Comparison of ENCODE assay signal across 8 cellular contexts in the genomic region with DNA sequence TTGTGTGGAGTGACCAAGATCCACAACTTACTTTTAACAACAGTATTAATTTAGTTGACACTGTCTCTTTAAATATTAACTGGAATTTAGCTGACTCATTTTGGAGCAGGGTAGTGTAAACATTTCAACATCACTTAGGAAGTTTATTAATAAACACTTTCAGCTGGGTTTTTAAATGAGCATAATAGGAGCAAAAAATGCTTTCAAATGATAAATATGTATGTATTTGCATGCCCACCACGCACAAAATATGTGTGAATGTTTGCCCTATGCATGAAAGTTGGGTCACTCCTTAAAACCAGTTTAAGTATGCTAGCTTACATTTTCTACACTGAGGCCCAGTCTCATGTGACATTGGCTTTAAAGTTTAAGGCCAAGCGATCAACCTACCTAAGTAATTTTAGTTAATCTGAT. TPM values are rescaled to one million over a fixed set of nuclear protein-coding genes. Genes with fewer than 3 reads are reported as not detected.
A peak's percentile ranks its signal among the peaks of the same experiment; 100 is the strongest.
DNase-seq lines count a peak whose midpoint lies in the region; ATAC-seq lines count a peak whose summit lies in the region.

No MANE protein-coding gene starts in this region.

- no peaks in the 10 kb centered on the region for H3K27me3 ChIP-seq in subcutaneous abdominal adipose tissue (ENCODE audit: control insufficient read depth in 5 of 5, insufficient read depth in 4 of 5, low read length in 5 of 5)

- peak overlapping the region; percentile 95 for H3K4me3 Mint-ChIP-seq in T-helper 1 cell treated with Interleukin-12 subunit alpha and Interleukin-12 subunit beta and Interleukin-4 antibody, amounts not matched to agents 30 μg/mL and 1 μg/mL, for 36 hours
- peak overlapping the region; percentile 90 for H3K4me3 Mint-ChIP-seq in activated T-helper 2 cell treated with anti-CD3 and anti-CD28 coated beads, Interferon-gamma antibody, Interleukin-2, Interleukin-4, amounts not matched to agents 10 μg/mL and 5 μg/mL and 100 μg/mL, durations not matched to agents 14 hours and 24 hours and 36 hours (ENCODE audit: low read depth)
- peak overlapping the region; percentile 89 to 98 (median 95) for H3K4me3 Mint-ChIP-seq in immature natural killer cell

- H3K4me1 ChIP-seq in subcutaneous abdominal adipose tissue (ENCODE audit: control insufficient read depth in 5 of 5, insufficient read depth in 5 of 5, low read length in 5 of 5): peaks cover 7 to 64% (median 57%) of the 10 kb centered on the region in 5 donors

- H3K27me3 Mint-ChIP-seq in T-helper 1 cell treated with Interleukin-12 subunit alpha and Interleukin-12 subunit beta and Interleukin-4 antibody, amounts not matched to agents 30 μg/mL and 1 μg/mL, for 36 hours (ENCODE audit: low read depth): no peaks in the 10 kb centered on the region
- H3K27me3 Mint-ChIP-seq in activated T-helper 2 cell treated with anti-CD3 and anti-CD28 coated beads, Interferon-gamma antibody, Interleukin-2, Interleukin-4, amounts not matched to agents 10 μg/mL and 5 μg/mL and 100 μg/mL, durations not matched to agents 14 hours and 24 hours and 36 hours (ENCODE audit: low read depth): no peaks in the 10 kb centered on the region
- H3K27me3 Mint-ChIP-seq in immature natural killer cell (ENCODE audit: low read depth in 3 of 3): peaks cover 8 to 18% (median 11%) of the 10 kb centered on the region in 3 donors

- no peak for ATAC-seq in GM21825 (IDR thresholded peaks at IDR 0.05; ENCODE audit: unreplicated experiment)

- H3K9me3 Mint-ChIP-seq in T-helper 1 cell treated with Interleukin-12 subunit alpha and Interleukin-12 subunit beta and Interleukin-4 antibody, amounts not matched to agents 30 μg/mL and 1 μg/mL, for 36 hours: no peaks in the 10 kb centered on the region
- no peaks in the 10 kb centered on the region for H3K9me3 Mint-ChIP-seq in activated T-helper 2 cell treated with anti-CD3 and anti-CD28 coated beads, Interferon-gamma antibody, Interleukin-2, Interleukin-4, amounts not matched to agents 10 μg/mL and 5 μg/mL and 100 μg/mL, durations not matched to agents 14 hours and 24 hours and 36 hours
- H3K9me3 Mint-ChIP-seq in immature natural killer cell: no peaks in the 10 kb centered on the region

- peak overlapping the region; percentile 82 to 98 (median 97) for H3K4me3 ChIP-seq in subcutaneous abdominal adipose tissue (ENCODE audit: low read depth in 1 of 5, low read length in 5 of 5)

- H3K4me1 Mint-ChIP-seq in T-helper 1 cell treated with Interleukin-12 subunit alpha and Interleukin-12 subunit beta and Interleukin-4 antibody, amounts not matched to agents 30 μg/mL and 1 μg/mL, for 36 hours (ENCODE audit: low read depth): peaks cover 46% of the 10 kb centered on the region
- peaks cover 48% of the 10 kb centered on the region for H3K4me1 Mint-ChIP-seq in activated T-helper 2 cell treated with anti-CD3 and anti-CD28 coated beads, Interferon-gamma antibody, Interleukin-2, Interleukin-4, amounts not matched to agents 10 μg/mL and 5 μg/mL and 100 μg/mL, durations not matched to agents 14 hours and 24 hours and 36 hours (ENCODE audit: low read depth)
- peaks cover 69 to 80% of the 10 kb centered on the region in 2 donors for H3K4me1 Mint-ChIP-seq in immature natural killer cell

- peaks cover 14 to 41% (median 33%) of the 10 kb centered on the region in 5 donors for H3K36me3 ChIP-seq in subcutaneous abdominal adipose tissue (ENCODE audit: control insufficient read depth in 5 of 5, insufficient read depth in 5 of 5, low read length in 5 of 5)

- intact Hi-C loops in activated T-helper 2 cell treated with anti-CD3 and anti-CD28 coated beads, Interferon-gamma antibody, Interleukin-2, Interleukin-4, amounts not matched to agents 10 μg/mL and 5 μg/mL and 100 μg/mL, durations not matched to agents 14 hours and 24 hours and 36 hours (cut with micrococcal nuclease): loop anchor here (1.0 to 10.0 kb wide), 7 partner anchors 13 to 1950 kb away; partner anchors contain the start of gene KLF9

- peaks cover 48% of the 10 kb centered on the region for H3K36me3 Mint-ChIP-seq in T-helper 1 cell treated with Interleukin-12 subunit alpha and Interleukin-12 subunit beta and Interleukin-4 antibody, amounts not matched to agents 30 μg/mL and 1 μg/mL, for 36 hours (ENCODE audit: low read depth)
- H3K36me3 Mint-ChIP-seq in activated T-helper 2 cell treated with anti-CD3 and anti-CD28 coated beads, Interferon-gamma antibody, Interleukin-2, Interleukin-4, amounts not matched to agents 10 μg/mL and 5 μg/mL and 100 μg/mL, durations not matched to agents 14 hours and 24 hours and 36 hours (ENCODE audit: low read depth): peaks cover 64% of the 10 kb centered on the region
- peaks cover 0 to 20% (median 8%) of the 10 kb centered on the region in 3 donors for H3K36me3 Mint-ChIP-seq in immature natural killer cell

- peak overlapping the region; percentile 92 for H3K27ac Mint-ChIP-seq in T-helper 1 cell treated with Interleukin-12 subunit alpha and Interleukin-12 subunit beta and Interleukin-4 antibody, amounts not matched to agents 30 μg/mL and 1 μg/mL, for 36 hours
- peak overlapping the region; percentile 89 for H3K27ac Mint-ChIP-seq in activated T-helper 2 cell treated with anti-CD3 and anti-CD28 coated beads, Interferon-gamma antibody, Interleukin-2, Interleukin-4, amounts not matched to agents 10 μg/mL and 5 μg/mL and 100 μg/mL, durations not matched to agents 14 hours and 24 hours and 36 hours
- H3K27ac Mint-ChIP-seq in immature natural killer cell: peak overlapping the region; percentile 68 to 97 (median 90)

- H3K9ac ChIP-seq in subcutaneous abdominal adipose tissue (ENCODE audit: low read length in 5 of 5): peak overlapping the region; percentile 94 to 99 (median 95)

- peak overlapping the region; percentile 100 for H3K27ac ChIP-seq in subcutaneous abdominal adipose tissue (ENCODE audit: low read depth, low read length)

- DNase-seq in T-helper 1 cell: no peak
- DNase-seq in activated T-helper 2 cell treated with anti-CD3 and anti-CD28 coated beads, Interferon-gamma antibody, Interleukin-2, Interleukin-4, amounts not matched to agents 10 μg/mL and 5 μg/mL and 100 μg/mL, durations not matched to agents 14 hours and 24 hours and 36 hours (ENCODE audit: low spot score): no peak
- DNase-seq in immature natural killer cell: no peak
- no peak for DNase-seq in NCI-H446 treated with DMSO at 0.1 percent for 48 hours (lab: John Stamatoyannopoulos, UW)
- DNase-seq in NCI-H1105 treated with DMSO at 0.1 percent for 48 hours (lab: John Stamatoyannopoulos, UW): no peak

- no peaks in the 10 kb centered on the region for H3K9me3 ChIP-seq in subcutaneous abdominal adipose tissue (ENCODE audit: control insufficient read depth in 5 of 5, low read length in 5 of 5)

RNA-seq across cellular contexts. Expression of gene ZFAND5, which starts 2.9 kb away (rescaled TPM):
- 95.5 and 99.1 TPM in 2 replicates for total RNA-seq in activated T-helper 2 cell treated with anti-CD3 and anti-CD28 coated beads, Interferon-gamma antibody, Interleukin-2, Interleukin-4, amounts not matched to agents 10 μg/mL and 5 μg/mL and 100 μg/mL, durations not matched to agents 14 hours and 24 hours and 36 hours
- 10 to 100 TPM; 44.2 to 95.7 (median 53.7) TPM for polyA plus RNA-seq in immature natural killer cell
